2 cellular contexts compared by ENCODE assay signal in genomic region chr20:20355503-20355902, GRCh38. TPM values are rescaled to one million over a fixed set of nuclear protein-coding genes. Genes with fewer than 3 reads are reported as not detected.
"Had no signal": no experiment of that assay in that cellular context is flagged by ENCODE, and none has a peak within 500 bp of the region (broad histone marks: within the 10 kb centered on the region; RNA-seq: fewer than 3 reads in every experiment).

No MANE protein-coding gene starts in this region.

RNA-seq across cellular contexts. Expression of gene INSM1, which starts 12.4 kb away (rescaled TPM):
- total RNA-seq: GM23248, HFFc6 had no signal
- polyA plus RNA-seq: GM23248 had no signal
